8 cellular contexts compared by ENCODE assay signal in genomic region chr1:39816431-39817090, GRCh38. TPM values are rescaled to one million over a fixed set of nuclear protein-coding genes. Genes with fewer than 3 reads are reported as not detected.
DNase-seq lines count a peak whose midpoint lies in the region; ATAC-seq and TF ChIP-seq lines count a peak whose summit lies in the region.

No MANE protein-coding gene starts in this region.

- no peak overlapping the region; the same call in 1 of the 2 replicates for H3K4me3 ChIP-seq in GM12864 (ENCODE audit: low read depth, low read length)
- H3K4me3 ChIP-seq in MG63 = no peak overlapping the region

- TF ChIP-seq CTCF in GM12864 (IDR thresholded peaks at IDR 0.05; ENCODE audit: low read depth, low read length, missing control alignments) = peak; percentile 83
- peak; percentile 77 for TF ChIP-seq CTCF in progenitor cell of endocrine pancreas (IDR thresholded peaks at IDR 0.05; ENCODE audit: unreplicated experiment)

- peaks cover 9% of the 10 kb centered on the region for H3K4me1 Mint-ChIP-seq in activated naive CD8-positive, alpha-beta T cell treated with anti-CD3 and anti-CD28 coated beads, Interleukin-2, amount 10 ng/mL, durations not matched to agents 7 days and 5 days
- no peaks in the 10 kb centered on the region for H3K4me1 Mint-ChIP-seq in progenitor cell of endocrine pancreas (ENCODE audit: low read depth)

- DNase-seq in GM12864 (ENCODE audit: low read depth) (peak; percentile 39), HCEC 1CT (peak; percentile 86), MG63 (peak; percentile 62), head of caudate nucleus (peak; percentile 22 to 89 (median 74)), progenitor cell of endocrine pancreas (ENCODE audit: low spot score, unreplicated experiment) (peak; percentile 53)
- peak; percentile 61 for DNase-seq in activated naive CD8-positive, alpha-beta T cell treated with anti-CD3 and anti-CD28 coated beads, Interleukin-2, amount 10 ng/mL, durations not matched to agents 7 days and 5 days

- H3K9me3 ChIP-seq in MG63 = no peaks in the 10 kb centered on the region

- peak overlapping the region; percentile 77 for H3K27ac Mint-ChIP-seq in activated naive CD8-positive, alpha-beta T cell treated with anti-CD3 and anti-CD28 coated beads, Interleukin-2, amount 10 ng/mL, durations not matched to agents 7 days and 5 days
- H3K27ac Mint-ChIP-seq in progenitor cell of endocrine pancreas = no peak overlapping the region

- intact Hi-C loops in head of caudate nucleus (cut with DNase I) = loop anchor here (1.0 to 5.0 kb wide), 2 partner anchors 86 to 158 kb away; partner anchors contain the start of gene MYCL

- no peaks in the 10 kb centered on the region for H3K27me3 ChIP-seq in MG63

- no peaks in the 10 kb centered on the region for H3K9me3 Mint-ChIP-seq in activated naive CD8-positive, alpha-beta T cell treated with anti-CD3 and anti-CD28 coated beads, Interleukin-2, amount 10 ng/mL, durations not matched to agents 7 days and 5 days
- no peaks in the 10 kb centered on the region for H3K9me3 Mint-ChIP-seq in progenitor cell of endocrine pancreas (ENCODE audit: low read depth)

- peak overlapping the region; percentile 40 for H3K4me3 Mint-ChIP-seq in activated naive CD8-positive, alpha-beta T cell treated with anti-CD3 and anti-CD28 coated beads, Interleukin-2, amount 10 ng/mL, durations not matched to agents 7 days and 5 days
- H3K4me3 Mint-ChIP-seq in progenitor cell of endocrine pancreas (ENCODE audit: low read depth) = no peak overlapping the region

- no peaks in the 10 kb centered on the region for H3K36me3 Mint-ChIP-seq in activated naive CD8-positive, alpha-beta T cell treated with anti-CD3 and anti-CD28 coated beads, Interleukin-2, amount 10 ng/mL, durations not matched to agents 7 days and 5 days
- no peaks in the 10 kb centered on the region for H3K36me3 Mint-ChIP-seq in progenitor cell of endocrine pancreas (ENCODE audit: insufficient read depth)

- H3K27me3 Mint-ChIP-seq in activated naive CD8-positive, alpha-beta T cell treated with anti-CD3 and anti-CD28 coated beads, Interleukin-2, amount 10 ng/mL, durations not matched to agents 7 days and 5 days = peaks cover 17% of the 10 kb centered on the region
- H3K27me3 Mint-ChIP-seq in progenitor cell of endocrine pancreas = peaks cover 23% of the 10 kb centered on the region

- POLR2A ChIA-PET in activated naive CD8-positive, alpha-beta T cell treated with anti-CD3 and anti-CD28 coated beads, Interleukin-2, amount 10 ng/mL, durations not matched to agents 7 days and 5 days (lab: Charles Lee) = interaction anchor here (1.6 kb wide), 1 partner anchor 85 kb away, joined by 6 read pairs; the partner anchor contains the start of gene MYCL

- H3K36me3 ChIP-seq in MG63 = no peaks in the 10 kb centered on the region

- ATAC-seq in SK-N-SH treated with all-trans-retinoic acid at 6 μM for 48 hours = peak; percentile 94
- ATAC-seq in activated naive CD8-positive, alpha-beta T cell treated with anti-CD3 and anti-CD28 coated beads, Interleukin-2, amount 10 ng/mL, durations not matched to agents 7 days and 5 days (ENCODE audit: low read depth) = peak; percentile 50
- no peak for ATAC-seq in HG03469 (IDR thresholded peaks at IDR 0.05; ENCODE audit: unreplicated experiment)

TF ChIP-seq in SK-N-SH treated with all-trans-retinoic acid at 6 μM for 48 hours, 23 proteins besides CTCF, POLR2A, EP300 and RAD21:
- TF ChIP-seq SNAI2 (CRISPR knock-in tag; IDR thresholded peaks at IDR 0.05) (no peak), ZNF70 (CRISPR knock-in tag; IDR thresholded peaks at IDR 0.05) (no peak), CSDC2 (CRISPR knock-in tag; IDR thresholded peaks at IDR 0.05) (no peak), ARNTL (CRISPR knock-in tag; IDR thresholded peaks at IDR 0.05; ENCODE audit: borderline replicate concordance, low read depth) (no peak)

RNA-seq across cellular contexts. Expression of gene BMP8B, which starts 27.9 kb away (rescaled TPM):
- 0.02 and 1.2 TPM in 2 replicates for total RNA-seq in MG63 (2014; rRNA removed; shearing (Covaris generic); ENCODE audit: low replicate concordance)
- under 1 TPM; 0.67 to 0.68 TPM for total RNA-seq in activated naive CD8-positive, alpha-beta T cell treated with anti-CD3 and anti-CD28 coated beads, Interleukin-2, amount 10 ng/mL, durations not matched to agents 7 days and 5 days
- 0.75 and 0.91 TPM in 2 replicates for total RNA-seq in progenitor cell of endocrine pancreas

RNA-seq across cellular contexts. Expression of gene OXCT2, which starts 45.4 kb away (rescaled TPM):
- not detected in 2 replicates for total RNA-seq in MG63 (2014; rRNA removed; shearing (Covaris generic); ENCODE audit: low replicate concordance)
- total RNA-seq in activated naive CD8-positive, alpha-beta T cell treated with anti-CD3 and anti-CD28 coated beads, Interleukin-2, amount 10 ng/mL, durations not matched to agents 7 days and 5 days = under 1 TPM; 0.53 to 0.96 TPM
- total RNA-seq in progenitor cell of endocrine pancreas = 0.38 TPM in 1 of 2 replicates, not detected in the other
